1 cellular context compared by ENCODE assay signal in genomic region chr4:83011779-83012630, GRCh38.
TF ChIP-seq lines count a peak whose summit lies in the region.

No MANE protein-coding gene starts in this region.

TF ChIP-seq in H1, 55 proteins besides CTCF, POLR2A, EP300 and RAD21:
- TF ChIP-seq CREB1 (IDR thresholded peaks at IDR 0.05) (0 out of 2 replicates have a peak, but pooled peaks have one; percentile 19), EGR1 (IDR thresholded peaks at IDR 0.05; ENCODE audit: borderline replicate concordance, low read depth, low read length) (no peak), SIX5 (IDR thresholded peaks at IDR 0.05; ENCODE audit: low read depth, low read length) (no peak), SUZ12 (IDR thresholded peaks at IDR 0.05; ENCODE audit: low read length) (no peak), CBX5 (IDR thresholded peaks at IDR 0.05; ENCODE audit: low read depth, low read length) (no peak), CTBP2 (IDR thresholded peaks at IDR 0.05; ENCODE audit: borderline replicate concordance, insufficient read depth, insufficient read length, low read length) (peak; percentile 19), BCL11A (IDR thresholded peaks at IDR 0.05; ENCODE audit: low read depth in 2 of 2, low read length in 2 of 2) (no peak), CBX8 (IDR thresholded peaks at IDR 0.05; ENCODE audit: borderline replicate concordance, low read depth, low read length) (no peak), GTF2F1 (IDR thresholded peaks at IDR 0.05; ENCODE audit: borderline replicate concordance, low read depth, low read length) (no peak), SIN3A (conservative IDR thresholded peaks at IDR 0.05 in 1 of 2, IDR thresholded peaks at IDR 0.05 in 1 of 2; ENCODE audit: low read depth in 1 of 2, low read length in 2 of 2) (peak in 1 of 2 experiments; percentile 74; a peak in 3 of 4 replicates), POU5F1 (IDR thresholded peaks at IDR 0.05; ENCODE audit: low read depth, low read length) (no peak), ATF2 (IDR thresholded peaks at IDR 0.05; ENCODE audit: low read length) (no peak), GABPA (IDR thresholded peaks at IDR 0.05; ENCODE audit: borderline replicate concordance, insufficient read depth, low read length) (no peak), MAFK (IDR thresholded peaks at IDR 0.05; ENCODE audit: low read depth, low read length) (no peak), NANOG (IDR thresholded peaks at IDR 0.05; ENCODE audit: insufficient read depth, low read depth, low read length, poor library complexity, severe bottlenecking) (no peak), SAP30 (IDR thresholded peaks at IDR 0.05; ENCODE audit: insufficient read depth, insufficient replicate concordance, low read length) (peak; percentile 81)
TF ChIP-seq in H1: peak in this region for 4.
